ENCODE assay signal across 20 cellular contexts in the genomic region with DNA sequence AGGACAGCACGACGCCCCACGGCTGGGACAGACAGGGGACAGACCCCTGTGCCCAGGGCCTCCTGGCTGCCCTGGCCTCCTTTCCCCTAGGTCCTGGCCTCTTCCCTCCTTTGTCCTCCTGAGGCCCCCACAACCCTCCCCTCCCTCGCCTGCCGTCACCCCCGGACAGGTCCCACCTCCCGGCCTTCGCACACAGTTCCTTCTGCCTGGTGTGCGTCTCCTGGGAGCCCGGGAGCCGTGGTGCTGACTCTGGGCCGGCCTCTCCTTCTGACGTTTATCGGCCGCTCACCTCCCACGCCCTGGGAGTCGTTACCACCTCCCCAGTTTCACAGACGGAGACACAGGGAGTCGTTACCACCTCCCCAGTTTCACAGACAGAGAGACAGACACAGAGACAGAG. TPM values are rescaled to one million over a fixed set of nuclear protein-coding genes. Genes with fewer than 3 reads are reported as not detected.
DNase-seq lines count a peak whose midpoint lies in the region; ATAC-seq and TF ChIP-seq lines count a peak whose summit lies in the region.
"Had no signal": no experiment of that assay in that cellular context is flagged by ENCODE, and none has a peak within 500 bp of the region (broad histone marks: within the 10 kb centered on the region; RNA-seq: fewer than 3 reads in every experiment).

No MANE protein-coding gene starts in this region.

- no peaks in the 10 kb centered on the region for H3K9me3 ChIP-seq in HEK293 (ENCODE audit: control insufficient read depth, insufficient read depth, low read depth, low read length)
- H3K9me3 ChIP-seq in gastrocnemius medialis = no peaks in the 10 kb centered on the region
- H3K9me3 ChIP-seq: colonic mucosa, right lobe of liver had no signal

- POLR2A ChIA-PET in HEK293 (lab: Yijun Ruan, JAX) = no interaction called here

- no peaks in the 10 kb centered on the region for H3K36me3 Mint-ChIP-seq in brain
- H3K36me3 Mint-ChIP-seq: memory B cell had no signal

- intact Hi-C loops in gastrocnemius medialis (cut with DNase I; ENCODE audit: low total_unique reads) = no loop called here

- H3K9me3 Mint-ChIP-seq in brain = peaks cover 0 to 6% (median 0%) of the 10 kb centered on the region in 5 experiments
- H3K9me3 Mint-ChIP-seq: activated CD4-positive, alpha-beta T cell treated with anti-CD3 and anti-CD28 coated beads, Interleukin-2, amount 10 ng/mL, durations not matched to agents 24 days and 14 days had no signal

- H3K4me1 ChIP-seq in HEK293 (ENCODE audit: control insufficient read depth, insufficient read depth, low read length) (no peaks in the 10 kb centered on the region), gastrocnemius medialis (peaks cover 19% of the 10 kb centered on the region in 2 donors)
- H3K4me1 ChIP-seq: colonic mucosa had no signal

- H3K27me3 ChIP-seq in gastrocnemius medialis = no peaks in the 10 kb centered on the region
- H3K27me3 ChIP-seq: colonic mucosa, right lobe of liver had no signal

- no peaks in the 10 kb centered on the region for H3K27me3 Mint-ChIP-seq in brain
- H3K27me3 Mint-ChIP-seq: activated CD4-positive, alpha-beta T cell treated with anti-CD3 and anti-CD28 coated beads, Interleukin-2, amount 10 ng/mL, durations not matched to agents 24 days and 14 days had no signal

- H3K4me3 ChIP-seq in HEK293 (ENCODE audit: low read depth, low read length) (no peak overlapping the region), gastrocnemius medialis (no peak overlapping the region)
- H3K4me3 ChIP-seq: colonic mucosa, right lobe of liver, SK-N-MC had no signal

- in situ Hi-C loops in gastrocnemius medialis (cut with MboI; ENCODE audit: low sequenced_read_pairs in 4 of 4) = no loop called here

- no peak overlapping the region for H3K4me3 Mint-ChIP-seq in brain
- H3K4me3 Mint-ChIP-seq: activated CD4-positive, alpha-beta T cell treated with anti-CD3 and anti-CD28 coated beads, Interleukin-2, amount 10 ng/mL, durations not matched to agents 24 days and 14 days; memory B cell had no signal

- TF ChIP-seq CTCF in HEK293 (tag by site-specific recombination; IDR thresholded peaks at IDR 0.05) (no peak), brain (conservative IDR thresholded peaks at IDR 0.05) (no peak), gastrocnemius medialis (IDR thresholded peaks at IDR 0.05 in 4 of 5, conservative IDR thresholded peaks at IDR 0.05 in 1 of 5) (no peak)

- DNase-seq in kidney glomerular epithelial cell (lab: John Stamatoyannopoulos, UW) (peak; percentile 24), gastrocnemius medialis (no peak), NCI-H1694 treated with DMSO at 0.1 percent for 48 hours (lab: John Stamatoyannopoulos, UW) (no peak), hippocampal formation (lab: John Stamatoyannopoulos, UW) (no peak), NCI-H1092 (lab: John Stamatoyannopoulos, UW) (no peak)
- DNase-seq: activated CD4-positive, alpha-beta T cell treated with anti-CD3 and anti-CD28 coated beads, Interleukin-2, amount 10 ng/mL, durations not matched to agents 24 days and 14 days; activated CD8-positive, alpha-beta memory T cell treated with anti-CD3 and anti-CD28 coated beads, Interleukin-2, amount 50 U/mL, for 4 hours; colonic mucosa; COR-L47; MV-4-11; NCI-H526 treated with DMSO at 0.1 percent for 48 hours; nucleus accumbens; right lobe of liver; stimulated activated CD4-positive, alpha-beta T cell treated with anti-CD3 and anti-CD28 coated beads, Interleukin-2, amount 100 ng/mL, for 24 hours; T1000 had no signal

- peak overlapping the region in 3 of 5 experiments; percentile 85 to 96 (median 92) for H3K27ac Mint-ChIP-seq in brain
- H3K27ac Mint-ChIP-seq: activated CD4-positive, alpha-beta T cell treated with anti-CD3 and anti-CD28 coated beads, Interleukin-2, amount 10 ng/mL, durations not matched to agents 24 days and 14 days; memory B cell had no signal

- no peaks in the 10 kb centered on the region for H3K36me3 ChIP-seq in HEK293 (ENCODE audit: control insufficient read depth in 2 of 2, insufficient read depth in 1 of 2, low read length in 2 of 2)
- H3K36me3 ChIP-seq in gastrocnemius medialis = no peaks in the 10 kb centered on the region
- H3K36me3 ChIP-seq: colonic mucosa, right lobe of liver had no signal

- CTCF ChIA-PET in HEK293 (lab: Yijun Ruan, JAX) = interaction anchor here (0.6 to 1.4 kb wide), 4 partner anchors 9 to 169 kb away, joined by 3 to 5 read pairs (median 3); no protein-coding TSS in a partner anchor

- no peak for ATAC-seq in gastrocnemius medialis
- no peak for ATAC-seq in GM18502 (IDR thresholded peaks at IDR 0.05; ENCODE audit: poor library complexity, unreplicated experiment)
- ATAC-seq: right lobe of liver had no signal

- TF ChIP-seq POLR2A in gastrocnemius medialis (IDR thresholded peaks at IDR 0.05) = no peak

- peaks cover 70% of the 10 kb centered on the region for H3K4me1 Mint-ChIP-seq in brain
- H3K4me1 Mint-ChIP-seq: activated CD4-positive, alpha-beta T cell treated with anti-CD3 and anti-CD28 coated beads, Interleukin-2, amount 10 ng/mL, durations not matched to agents 24 days and 14 days had no signal

- H3K27ac ChIP-seq in HEK293 (ENCODE audit: extremely low read depth, low read depth, low read length) (no peak overlapping the region), gastrocnemius medialis (peak overlapping the region in 3 of 4 donors; percentile 10 to 54 (median 51))
- H3K27ac ChIP-seq: colonic mucosa, right lobe of liver, SK-N-MC had no signal

TF ChIP-seq in HEK293, 187 proteins besides CTCF, POLR2A, EP300 and RAD21:
- TF ChIP-seq, protein P1, sequence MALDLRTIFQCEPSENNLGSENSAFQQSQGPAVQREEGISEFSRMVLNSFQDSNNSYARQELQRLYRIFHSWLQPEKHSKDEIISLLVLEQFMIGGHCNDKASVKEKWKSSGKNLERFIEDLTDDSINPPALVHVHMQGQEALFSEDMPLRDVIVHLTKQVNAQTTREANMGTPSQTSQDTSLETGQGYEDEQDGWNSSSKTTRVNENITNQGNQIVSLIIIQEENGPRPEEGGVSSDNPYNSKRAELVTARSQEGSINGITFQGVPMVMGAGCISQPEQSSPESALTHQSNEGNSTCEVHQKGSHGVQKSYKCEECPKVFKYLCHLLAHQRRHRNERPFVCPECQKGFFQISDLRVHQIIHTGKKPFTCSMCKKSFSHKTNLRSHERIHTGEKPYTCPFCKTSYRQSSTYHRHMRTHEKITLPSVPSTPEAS (tag by site-specific recombination; IDR thresholded peaks at IDR 0.05) = no peak
- TF ChIP-seq EGR2 (tag by site-specific recombination; IDR thresholded peaks at IDR 0.05; ENCODE audit: low read depth) (0 out of 2 replicates have a peak, but pooled peaks have one; percentile 26), ZNF621 (tag by site-specific recombination; IDR thresholded peaks at IDR 0.05) (no peak)

RNA-seq across cellular contexts. Expression of a gene that starts 25.1 kb away (rescaled TPM):
- polyA plus RNA-seq in brain (ENCODE audit: insufficient read depth, low read depth, low replicate concordance) = 12.3 TPM
- total RNA-seq in gastrocnemius medialis = 10 to 100 TPM in 1 of 4 donors, 1 to 10 TPM in 3; 6.3 to 15.4 (median 8.2) TPM
